In genomic region chr11:10716543-10717259, GRCh38 we compare ENCODE assay signal across 23 cellular contexts.
"Had no signal": no experiment of that assay in that cellular context is flagged by ENCODE, and none has a peak within 500 bp of the region (broad histone marks: within the 10 kb centered on the region; RNA-seq: fewer than 3 reads in every experiment).

No MANE protein-coding gene starts in this region.

- DNase-seq: activated CD4-positive, alpha-beta T cell treated with anti-CD3 and anti-CD28 coated beads, Interleukin-2, amount 10 ng/mL, durations not matched to agents 7 days and 5 days; activated CD8-positive, alpha-beta T cell treated with anti-CD3 and anti-CD28 coated beads for 36 hours; activated T-cell treated with anti-CD3 and anti-CD28 coated beads, Interleukin-2, amount 50 U/mL, for 1 hour; heart left ventricle; islet precursor cell; left colon; mucosa of descending colon; retina; sigmoid colon; stimulated activated CD4-positive, alpha-beta T cell treated with anti-CD3 and anti-CD28 coated beads, Interleukin-2, amount 100 ng/mL, for 48 hours; stimulated activated CD8-positive, alpha-beta memory T cell treated with anti-CD3 and anti-CD28 coated beads, Interleukin-4, amount 100 ng/mL, for 48 hours; stimulated activated naive B cell treated with anti-CD40 and anti-IgM and Interleukin-4, amounts not matched to agents 10 μg/mL and 1 μg/mL and 100 μg/mL, for 72 hours; T-helper 1 cell; testis had no signal

- H3K27ac Mint-ChIP-seq: activated CD4-positive, alpha-beta T cell treated with anti-CD3 and anti-CD28 coated beads, Interleukin-2, amount 10 ng/mL, durations not matched to agents 7 days and 5 days; activated CD8-positive, alpha-beta T cell treated with anti-CD3 and anti-CD28 coated beads for 36 hours; activated naive CD4-positive, alpha-beta T cell treated with anti-CD3 and anti-CD28 coated beads, Interleukin-2, amount 50 U/mL, for 72 hours; memory B cell; progenitor cell of endocrine pancreas; stimulated activated naive B cell treated with anti-CD40 and anti-IgM and Interleukin-4, amounts not matched to agents 10 μg/mL and 1 μg/mL and 100 μg/mL, for 72 hours; type B pancreatic cell had no signal

- H3K27ac ChIP-seq: ascending aorta, brain microvascular endothelial cell, coronary artery, epithelial cell of prostate, heart left ventricle, sigmoid colon, testis, vagina had no signal

- H3K4me1 Mint-ChIP-seq: activated CD4-positive, alpha-beta T cell treated with anti-CD3 and anti-CD28 coated beads, Interleukin-2, amount 10 ng/mL, durations not matched to agents 7 days and 5 days; memory B cell; stimulated activated naive B cell treated with anti-CD40 and anti-IgM and Interleukin-4, amounts not matched to agents 10 μg/mL and 1 μg/mL and 100 μg/mL, for 72 hours had no signal

- H3K9me3 Mint-ChIP-seq: activated CD4-positive, alpha-beta T cell treated with anti-CD3 and anti-CD28 coated beads, Interleukin-2, amount 10 ng/mL, durations not matched to agents 7 days and 5 days; activated CD8-positive, alpha-beta T cell treated with anti-CD3 and anti-CD28 coated beads for 36 hours; activated naive CD4-positive, alpha-beta T cell treated with anti-CD3 and anti-CD28 coated beads, Interleukin-2, amount 50 U/mL, for 72 hours; memory B cell; stimulated activated naive B cell treated with anti-CD40 and anti-IgM and Interleukin-4, amounts not matched to agents 10 μg/mL and 1 μg/mL and 100 μg/mL, for 72 hours; type B pancreatic cell had no signal

- H3K4me3 Mint-ChIP-seq: activated CD4-positive, alpha-beta T cell treated with anti-CD3 and anti-CD28 coated beads, Interleukin-2, amount 10 ng/mL, durations not matched to agents 7 days and 5 days; activated CD8-positive, alpha-beta T cell treated with anti-CD3 and anti-CD28 coated beads for 36 hours; memory B cell; stimulated activated naive B cell treated with anti-CD40 and anti-IgM and Interleukin-4, amounts not matched to agents 10 μg/mL and 1 μg/mL and 100 μg/mL, for 72 hours; type B pancreatic cell had no signal

- H3K27me3 Mint-ChIP-seq: progenitor cell of endocrine pancreas; stimulated activated naive B cell treated with anti-CD40 and anti-IgM and Interleukin-4, amounts not matched to agents 10 μg/mL and 1 μg/mL and 100 μg/mL, for 72 hours; type B pancreatic cell had no signal

- H3K36me3 Mint-ChIP-seq: activated naive CD4-positive, alpha-beta T cell treated with anti-CD3 and anti-CD28 coated beads, Interleukin-2, amount 50 U/mL, for 72 hours; stimulated activated naive B cell treated with anti-CD40 and anti-IgM and Interleukin-4, amounts not matched to agents 10 μg/mL and 1 μg/mL and 100 μg/mL, for 72 hours; type B pancreatic cell had no signal
